In genomic region chr7:33185786-33186185, GRCh38 we compare ENCODE assay signal across 8 cellular contexts. TPM values are rescaled to one million over a fixed set of nuclear protein-coding genes. Genes with fewer than 3 reads are reported as not detected.
A peak's percentile ranks its signal among the peaks of the same experiment; 100 is the strongest.
DNase-seq lines count a peak whose midpoint lies in the region; ATAC-seq and TF ChIP-seq lines count a peak whose summit lies in the region.

No MANE protein-coding gene starts in this region.

- 68 to 73% methylated on average over 3 of the region's 3 CpGs for WGBS in upper lobe of left lung, 2 donors

- peak; percentile 76 for ATAC-seq in HG03097 (IDR thresholded peaks at IDR 0.05; ENCODE audit: low FRiP score, unreplicated experiment)
- ATAC-seq in upper lobe of left lung (ENCODE audit: low FRiP score in 2 of 2): no peak
- ATAC-seq in HG02623 (IDR thresholded peaks at IDR 0.05; ENCODE audit: unreplicated experiment): no peak

- no peak for TF ChIP-seq POLR2A in upper lobe of left lung (IDR thresholded peaks at IDR 0.05)

- no peak overlapping the region for H3K4me3 ChIP-seq in AG10803 (ENCODE audit: low read length)
- no peak overlapping the region for H3K4me3 ChIP-seq in GM12875 (ENCODE audit: low read depth, low read length)
- H3K4me3 ChIP-seq in ascending aorta: no peak overlapping the region
- H3K4me3 ChIP-seq in upper lobe of left lung: no peak overlapping the region

- peak; percentile 53 for DNase-seq in AG10803 (ENCODE audit: low read depth)
- DNase-seq in NCI-H2196 (lab: John Stamatoyannopoulos, UW; ENCODE audit: unreplicated experiment): peak; percentile 47
- no peak for DNase-seq in ascending aorta (ENCODE audit: low spot score in 2 of 2)
- peak; percentile 62 for DNase-seq in iris pigment epithelial cell (ENCODE audit: low read depth)
- no peak for DNase-seq in upper lobe of left lung

- intact Hi-C loops in ascending aorta (cut with DNase I): no loop called here

- H3K36me3 ChIP-seq in ascending aorta: peaks cover 0 to under 1% of the 10 kb centered on the region in 2 donors
- H3K36me3 ChIP-seq in upper lobe of left lung: no peaks in the 10 kb centered on the region

- H3K27ac ChIP-seq in ascending aorta: no peak overlapping the region
- no peak overlapping the region for H3K27ac ChIP-seq in upper lobe of left lung

- TF ChIP-seq CTCF in AG10803 (conservative IDR thresholded peaks at IDR 0.05; ENCODE audit: low read length): peak; percentile 83
- peak; percentile 34; the same call in 1 of the 2 replicates for TF ChIP-seq CTCF in GM12875 (IDR thresholded peaks at IDR 0.05; ENCODE audit: borderline replicate concordance, insufficient read depth, low read depth, low read length)
- peak in 2 of 3 experiments; percentile 6 to 53 for TF ChIP-seq CTCF in ascending aorta (IDR thresholded peaks at IDR 0.05)
- TF ChIP-seq CTCF in upper lobe of left lung (IDR thresholded peaks at IDR 0.05): peak; percentile 24 to 48 (median 34)

- H3K4me1 ChIP-seq in ascending aorta (no peaks in the 10 kb centered on the region), upper lobe of left lung (no peaks in the 10 kb centered on the region)

- H3K27me3 ChIP-seq in ascending aorta (no peaks in the 10 kb centered on the region), upper lobe of left lung (no peaks in the 10 kb centered on the region)

- no peaks in the 10 kb centered on the region for H3K9me3 ChIP-seq in ascending aorta
- no peaks in the 10 kb centered on the region for H3K9me3 ChIP-seq in upper lobe of left lung

- TF ChIP-seq EP300 in upper lobe of left lung (IDR thresholded peaks at IDR 0.05): no peak

RNA-seq across cellular contexts. Expression of gene BBS9, which starts 56.4 kb away (rescaled TPM):
- 23.3 TPM for total RNA-seq in ascending aorta
- 10 to 100 TPM; 14.5 to 72.3 (median 20.6) TPM for total RNA-seq in upper lobe of left lung

Comparison
In these comparisons a context has a peak if more than half of its experiments do, and no peak if none do; other contexts are left out.
1. DNase-seq: peak in AG10803 (single experiment), NCI-H2196 (single experiment) and iris pigment epithelial cell (single experiment); none in ascending aorta (0 of 2) and upper lobe of left lung (0 of 2).
2. CTCF ChIP-seq: peak in every context shown above with its lines; median percentile 83 in AG10803; 34 in GM12875; 34 in upper lobe of left lung; 30 in ascending aorta.